In the genomic region with DNA sequence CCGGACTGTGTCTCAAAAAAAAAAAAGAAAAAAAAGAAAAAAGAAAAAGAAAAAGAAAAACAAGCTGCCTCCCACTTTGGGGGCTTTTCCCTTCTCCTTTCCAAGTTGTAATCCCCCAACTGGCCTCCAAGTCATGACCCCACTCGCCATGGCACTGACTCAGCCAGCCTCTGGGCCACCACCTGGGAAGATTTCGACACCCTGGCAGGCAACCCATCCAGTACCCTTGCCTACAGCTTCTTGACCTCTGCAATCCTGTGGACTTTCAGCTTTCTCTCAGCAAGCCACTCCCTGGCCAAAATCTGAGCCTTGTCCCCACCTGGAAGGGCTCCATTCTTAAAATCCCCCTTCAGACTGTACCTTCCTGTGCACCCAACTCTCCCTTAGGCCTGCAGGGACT, we compare ENCODE assay signal across 24 cellular contexts. TPM values are rescaled to one million over a fixed set of nuclear protein-coding genes. Genes with fewer than 3 reads are reported as not detected.
A peak's percentile ranks its signal among the peaks of the same experiment; 100 is the strongest.
DNase-seq lines count a peak whose midpoint lies in the region; ATAC-seq and TF ChIP-seq lines count a peak whose summit lies in the region.
"Had no signal": no experiment of that assay in that cellular context is flagged by ENCODE, and none has a peak within 500 bp of the region (broad histone marks: within the 10 kb centered on the region; RNA-seq: fewer than 3 reads in every experiment).

No MANE protein-coding gene starts in this region.

- H3K9me3 ChIP-seq in endodermal cell (ENCODE audit: control insufficient read depth, low read length) (no peaks in the 10 kb centered on the region), gastrocnemius medialis (no peaks in the 10 kb centered on the region), thyroid gland (no peaks in the 10 kb centered on the region)
- H3K9me3 ChIP-seq: heart right ventricle, left ventricle myocardium inferior had no signal

- H3K4me3 ChIP-seq in endodermal cell (ENCODE audit: low read length) (no peak overlapping the region), gastrocnemius medialis (no peak overlapping the region), thyroid gland (replicated peaks in 1 of 3) (no peak overlapping the region)
- H3K4me3 ChIP-seq: heart right ventricle, left ventricle myocardium inferior had no signal

- DNase-seq in SIG-M5 treated with dmso at 0.1 percent for 504 hours (lab: John Stamatoyannopoulos, UW; ENCODE audit: unreplicated experiment) (peak; percentile 33), SIG-M5 (lab: John Stamatoyannopoulos, UW) (no peak), MV-4-11 (lab: John Stamatoyannopoulos, UW) (peak; percentile 42), endodermal cell (peak; percentile 23), gastrocnemius medialis (peak; percentile 49 to 78), G401 (ENCODE audit: low spot score) (no peak), NCI-H526 (lab: John Stamatoyannopoulos, UW) (no peak), thyroid gland (no peak)
- DNase-seq: activated CD4-positive, alpha-beta T cell treated with anti-CD3 and anti-CD28 coated beads, Interleukin-2, amount 50 U/mL, for 1 hour; activated naive CD8-positive, alpha-beta T cell treated with anti-CD3 and anti-CD28 coated beads, Interleukin-2, amount 10 ng/mL, durations not matched to agents 7 days and 5 days; COR-L47; H7; heart right ventricle; Karpas-422; left ventricle myocardium inferior; NCI-H146; stimulated activated CD4-positive, alpha-beta T cell treated with anti-CD3 and anti-CD28 coated beads, Interleukin-4, amount 100 ng/mL, for 1 hour; trophoblast cell had no signal

- H3K4me1 Mint-ChIP-seq in endodermal cell = peaks cover 14% of the 10 kb centered on the region
- H3K4me1 Mint-ChIP-seq: neural crest cell had no signal

- intact Hi-C loops in gastrocnemius medialis (cut with DNase I; ENCODE audit: low total_unique reads) = no loop called here
- intact Hi-C loops in thyroid gland (cut with DNase I) = no loop called here

- H3K27ac ChIP-seq in endodermal cell (ENCODE audit: low read depth, low read length) (no peak overlapping the region), gastrocnemius medialis (peak overlapping the region in 1 of 4 donors; percentile 16), thyroid gland (no peak overlapping the region)
- H3K27ac ChIP-seq: 22Rv1, heart right ventricle, left ventricle myocardium inferior had no signal

- TF ChIP-seq CTCF in endodermal cell (conservative IDR thresholded peaks at IDR 0.05) (no peak), gastrocnemius medialis (IDR thresholded peaks at IDR 0.05 in 4 of 5, conservative IDR thresholded peaks at IDR 0.05 in 1 of 5) (no peak), thyroid gland (IDR thresholded peaks at IDR 0.05) (no peak)

- ATAC-seq in gastrocnemius medialis = peak; percentile 74 to 87
- ATAC-seq: activated T-helper 17 cell treated with anti-CD3 and anti-CD28 coated beads, Interleukin-2, amount 50 U/mL, for 72 hours; heart right ventricle had no signal

- H3K9me3 Mint-ChIP-seq in endodermal cell = no peaks in the 10 kb centered on the region
- H3K9me3 Mint-ChIP-seq: activated naive CD8-positive, alpha-beta T cell treated with anti-CD3 and anti-CD28 coated beads, Interleukin-2, amount 10 ng/mL, durations not matched to agents 7 days and 5 days; activated T-helper 17 cell treated with anti-CD3 and anti-CD28 coated beads, Interleukin-2, amount 50 U/mL, for 72 hours; neural crest cell; stimulated activated naive CD8-positive, alpha-beta T cell treated with anti-CD3 and anti-CD28 coated beads, Interleukin-15, Interleukin-2, amounts not matched to agents 100 ng/mL and 50 ng/mL, for 24 hours had no signal

- no peak overlapping the region for H3K4me3 Mint-ChIP-seq in endodermal cell
- H3K4me3 Mint-ChIP-seq: activated naive CD8-positive, alpha-beta T cell treated with anti-CD3 and anti-CD28 coated beads, Interleukin-2, amount 10 ng/mL, durations not matched to agents 7 days and 5 days; activated T-helper 17 cell treated with anti-CD3 and anti-CD28 coated beads, Interleukin-2, amount 50 U/mL, for 72 hours; B cell; neural crest cell; stimulated activated naive CD8-positive, alpha-beta T cell treated with anti-CD3 and anti-CD28 coated beads, Interleukin-15, Interleukin-2, amounts not matched to agents 100 ng/mL and 50 ng/mL, for 24 hours had no signal

- no peak overlapping the region for H3K9ac ChIP-seq in endodermal cell (ENCODE audit: extremely low read depth, low read length, poor library complexity, severe bottlenecking)

- no peak for TF ChIP-seq POLR2A in gastrocnemius medialis (IDR thresholded peaks at IDR 0.05)
- no peak for TF ChIP-seq POLR2A in thyroid gland (IDR thresholded peaks at IDR 0.05)

- no peaks in the 10 kb centered on the region for H3K36me3 ChIP-seq in endodermal cell (ENCODE audit: control insufficient read depth, insufficient read depth, low read length)
- no peaks in the 10 kb centered on the region for H3K36me3 ChIP-seq in gastrocnemius medialis
- H3K36me3 ChIP-seq in thyroid gland = no peaks in the 10 kb centered on the region
- H3K36me3 ChIP-seq: heart right ventricle, left ventricle myocardium inferior had no signal

- H3K27me3 Mint-ChIP-seq in endodermal cell (ENCODE audit: insufficient read depth) = peaks cover 18% of the 10 kb centered on the region
- H3K27me3 Mint-ChIP-seq: activated T-helper 17 cell treated with anti-CD3 and anti-CD28 coated beads, Interleukin-2, amount 50 U/mL, for 72 hours; stimulated activated naive CD8-positive, alpha-beta T cell treated with anti-CD3 and anti-CD28 coated beads, Interleukin-15, Interleukin-2, amounts not matched to agents 100 ng/mL and 50 ng/mL, for 24 hours had no signal

- H3K27ac Mint-ChIP-seq in endodermal cell = no peak overlapping the region
- H3K27ac Mint-ChIP-seq: activated naive CD8-positive, alpha-beta T cell treated with anti-CD3 and anti-CD28 coated beads, Interleukin-2, amount 10 ng/mL, durations not matched to agents 7 days and 5 days; activated T-helper 17 cell treated with anti-CD3 and anti-CD28 coated beads, Interleukin-2, amount 50 U/mL, for 72 hours; B cell; progenitor cell of endocrine pancreas; stimulated activated naive CD8-positive, alpha-beta T cell treated with anti-CD3 and anti-CD28 coated beads, Interleukin-15, Interleukin-2, amounts not matched to agents 100 ng/mL and 50 ng/mL, for 24 hours had no signal

- in situ Hi-C loops in gastrocnemius medialis (cut with MboI; ENCODE audit: low sequenced_read_pairs in 4 of 4) = no loop called here
- in situ Hi-C loops in G401 (cut with HindIII; ENCODE audit: low sequenced_read_pairs) = no loop called here

- WGBS in endodermal cell (ENCODE audit: insufficient coverage in 1 of 2, insufficient read length in 1 of 2), 2 experiments = 82 to 100% methylated on average over 1 to 3 of the region's 3 CpGs
- 91 to 92% methylated on average over 3 of the region's 3 CpGs for WGBS in thyroid gland, 2 donors

- H3K27me3 ChIP-seq in endodermal cell (ENCODE audit: control insufficient read depth, insufficient read depth, low read length, poor library complexity, severe bottlenecking) (no peaks in the 10 kb centered on the region), gastrocnemius medialis (no peaks in the 10 kb centered on the region), thyroid gland (no peaks in the 10 kb centered on the region)
- H3K27me3 ChIP-seq: heart right ventricle had no signal

- H3K4me1 ChIP-seq in endodermal cell (ENCODE audit: control insufficient read depth, insufficient read depth, low read length) (no peaks in the 10 kb centered on the region), gastrocnemius medialis (peaks cover 6 to 12% of the 10 kb centered on the region in 2 donors), thyroid gland (no peaks in the 10 kb centered on the region)

- H3K36me3 Mint-ChIP-seq in endodermal cell (ENCODE audit: low read depth) = no peaks in the 10 kb centered on the region
- H3K36me3 Mint-ChIP-seq: activated naive CD8-positive, alpha-beta T cell treated with anti-CD3 and anti-CD28 coated beads, Interleukin-2, amount 10 ng/mL, durations not matched to agents 7 days and 5 days had no signal

RNA-seq across cellular contexts. Expression of a gene that starts 22.3 kb away (rescaled TPM):
- total RNA-seq in endodermal cell (1 to 10 TPM; 1.4 to 3.8 TPM), gastrocnemius medialis (100 to 1,000 TPM; 193 to 214 (median 210) TPM), thyroid gland (10 to 100 TPM; 30.7 to 85.1 (median 40.6) TPM)
- 2.7 TPM for polyA plus RNA-seq in endodermal cell (2013, experiment 1 of 2)
- 2.6 TPM for polyA plus RNA-seq in endodermal cell (2013, experiment 2 of 2)
- total RNA-seq in G401 (2014; rRNA removed; shearing (Covaris generic)) = 12.1 and 16.1 TPM in 2 replicates

Comparison
In these comparisons a context has a peak if more than half of its experiments do, and no peak if none do; other contexts are left out.
1. DNase-seq: peak in SIG-M5 treated with dmso at 0.1 percent for 504 hours (single experiment), MV-4-11 (single experiment), endodermal cell (single experiment) and gastrocnemius medialis (2 of 2); none in SIG-M5 (single experiment), G401 (single experiment), NCI-H526 (0 of 2) and thyroid gland (0 of 2).